8 cellular contexts compared by ENCODE assay signal in the genomic region with DNA sequence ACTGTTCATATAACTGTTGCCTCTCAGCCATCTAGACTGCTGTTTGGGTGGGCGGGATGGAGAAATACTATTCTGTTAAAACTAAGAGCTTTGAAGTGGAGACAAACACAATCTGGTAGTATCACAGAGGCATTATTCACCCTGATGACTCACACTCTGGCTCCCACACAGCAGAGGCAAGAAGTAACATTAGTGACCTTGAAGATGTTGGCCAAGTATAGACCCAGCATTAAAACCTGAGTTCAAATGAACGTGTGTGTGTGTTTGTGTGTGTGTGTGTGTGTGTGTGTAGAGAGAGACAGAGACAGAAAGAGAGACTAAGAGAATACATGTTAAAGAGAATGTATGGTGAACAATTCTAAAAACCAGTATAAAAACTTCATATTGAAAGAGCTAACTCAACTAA. TPM values are rescaled to one million over a fixed set of nuclear protein-coding genes. Genes with fewer than 3 reads are reported as not detected.
DNase-seq lines count a peak whose midpoint lies in the region; ATAC-seq and TF ChIP-seq lines count a peak whose summit lies in the region.

No MANE protein-coding gene starts in this region.

- CTCF ChIA-PET in HCT116 (lab: Charles Lee), result interaction anchor here (0.8 kb wide), 1 partner anchor 22 kb away, joined by 3 read pairs; a partner anchor contains a TSS
- CTCF ChIA-PET in T-cell (lab: Charles Lee), result interaction anchor here (0.6 to 2.0 kb wide), 4 partner anchors 9 to 1403 kb away, joined by 3 to 14 read pairs (median 4); a partner anchor contains a TSS

- in situ Hi-C loops in GM13977 (cut with MboI; ENCODE audit: low pct_unique_long_range_greater_than_20kb, low sequenced_read_pairs, unreplicated experiment), result no loop called here

- no peaks in the 10 kb centered on the region for H4K20me1 ChIP-seq in HCT116 (ENCODE audit: insufficient read depth)

- peaks cover 7 to 20% of the 10 kb centered on the region in 2 experiments; a peak in 3 of 4 replicates for H3K4me1 ChIP-seq in HCT116 (ENCODE audit: control insufficient read depth in 1 of 2, insufficient read depth in 2 of 2, low read length in 2 of 2)

- H2AFZ ChIP-seq in HCT116 (ENCODE audit: low read depth, low read length, poor library complexity, severe bottlenecking), result no peak overlapping the region

- no peaks in the 10 kb centered on the region for H3K36me3 Mint-ChIP-seq in T-cell

- no peaks in the 10 kb centered on the region for H3K9me2 ChIP-seq in HCT116 (ENCODE audit: insufficient read depth)

- H3K9me3 ChIP-seq in HCT116 (ENCODE audit: control insufficient read depth in 1 of 2, insufficient read depth in 1 of 2, low read depth in 1 of 2, low read length in 2 of 2), result no peaks in the 10 kb centered on the region

- no peak overlapping the region for H3K27ac ChIP-seq in HCT116 (ENCODE audit: low read depth, low read length)

- RAD21 ChIA-PET in HCT116 (lab: Charles Lee; ENCODE audit: low non-redundant PET in 1 of 2, low total read pairs in 2 of 2, uncharacterized antibody in 2 of 2, unreplicated experiment in 2 of 2), result no interaction called here

- peaks cover 0 to 3% (median 0%) of the 10 kb centered on the region in 3 donors for H3K9me3 Mint-ChIP-seq in T-cell

- no peaks in the 10 kb centered on the region for H3K79me2 ChIP-seq in HCT116 (ENCODE audit: insufficient read depth, low read length)

- H3K4me1 Mint-ChIP-seq in T-cell, result peaks cover 75 to 78% (median 77%) of the 10 kb centered on the region in 3 donors

- no peaks in the 10 kb centered on the region for H3K27me3 Mint-ChIP-seq in T-cell

- H3K27ac Mint-ChIP-seq in T-cell, result peak overlapping the region; percentile 99 to 100

- TF ChIP-seq CTCF in HCT116 (IDR thresholded peaks at IDR 0.05 in 2 of 3, conservative IDR thresholded peaks at IDR 0.05 in 1 of 3; ENCODE audit: borderline replicate concordance in 1 of 3, insufficient read depth in 1 of 3, low read depth in 2 of 3, low read length in 2 of 3) (no peak), GM13977 (IDR thresholded peaks at IDR 0.05; ENCODE audit: extremely low read depth, insufficient read depth, missing control alignments) (no peak)

- H3K36me3 ChIP-seq in HCT116 (ENCODE audit: control insufficient read depth in 1 of 2, insufficient read depth in 2 of 2, low read length in 2 of 2), result no peaks in the 10 kb centered on the region

- no peak overlapping the region for H3K4me3 ChIP-seq in HCT116 (replicated peaks in 1 of 2; ENCODE audit: low read depth in 1 of 2, low read length in 2 of 2)

- POLR2A ChIA-PET in HCT116 (lab: Charles Lee) (no interaction called here), T-cell (lab: Charles Lee) (interaction anchor here in 1 of 2 donors (0.6 to 1.1 kb wide), 3 partner anchors 9 to 688 kb away, joined by 3 to 6 read pairs (median 5); no protein-coding TSS in a partner anchor)

- peak overlapping the region; percentile 40 for H3K4me2 ChIP-seq in HCT116 (ENCODE audit: low read length)

- H3K9ac ChIP-seq in HCT116 (ENCODE audit: low read length), result no peak overlapping the region

- H3K4me3 Mint-ChIP-seq in T-cell, result peak overlapping the region; percentile 79 to 83 (median 80)

- ATAC-seq in HCT116 (peak; percentile 88), T-cell (replicated peaks in 1 of 4) (peak; percentile 43 to 80 (median 78)), HG02642 (IDR thresholded peaks at IDR 0.05; ENCODE audit: poor library complexity, unreplicated experiment) (no peak), GM21529 (IDR thresholded peaks at IDR 0.05; ENCODE audit: unreplicated experiment) (no peak), HG03460 (IDR thresholded peaks at IDR 0.05; ENCODE audit: unreplicated experiment) (no peak)

- no TSS peak for BruUV-seq in HCT116 (replicated peaks; lab: Mats Ljungman, UMichigan)

- peak; percentile 56 for DNase-seq in HCT116 (ENCODE audit: low read depth, low spot score)
- DNase-seq in T-cell, result peak in 11 of 34 experiments; percentile 3 to 46 (median 19)
- DNase-seq in amniotic epithelial cell (ENCODE audit: low read depth), result peak; percentile 96
- peak; percentile 79 for DNase-seq in non-pigmented ciliary epithelial cell (ENCODE audit: low read depth)
- no peak for DNase-seq in GM13977 (ENCODE audit: low spot score)

- no peak for TF ChIP-seq POLR2A in HCT116 (IDR thresholded peaks at IDR 0.05; ENCODE audit: borderline replicate concordance, extremely low read depth, insufficient read depth, insufficient read length)

- intact Hi-C loops in HCT116 (cut with micrococcal nuclease), result no loop called here

- H3K27me3 ChIP-seq in HCT116 (ENCODE audit: insufficient read depth, low read length), result no peaks in the 10 kb centered on the region

- TF ChIP-seq RAD21 in HCT116 (IDR thresholded peaks at IDR 0.05; ENCODE audit: low read depth), result peak; percentile 13; the same call in 1 of the 2 replicates

TF ChIP-seq in HCT116, 20 proteins besides CTCF, POLR2A, EP300 and RAD21:
- no peak for TF ChIP-seq ZNF274 (IDR thresholded peaks at IDR 0.05; ENCODE audit: low read depth, low read length)
- no peak for TF ChIP-seq ZFX (IDR thresholded peaks at IDR 0.05)
- TF ChIP-seq, protein P1, sequence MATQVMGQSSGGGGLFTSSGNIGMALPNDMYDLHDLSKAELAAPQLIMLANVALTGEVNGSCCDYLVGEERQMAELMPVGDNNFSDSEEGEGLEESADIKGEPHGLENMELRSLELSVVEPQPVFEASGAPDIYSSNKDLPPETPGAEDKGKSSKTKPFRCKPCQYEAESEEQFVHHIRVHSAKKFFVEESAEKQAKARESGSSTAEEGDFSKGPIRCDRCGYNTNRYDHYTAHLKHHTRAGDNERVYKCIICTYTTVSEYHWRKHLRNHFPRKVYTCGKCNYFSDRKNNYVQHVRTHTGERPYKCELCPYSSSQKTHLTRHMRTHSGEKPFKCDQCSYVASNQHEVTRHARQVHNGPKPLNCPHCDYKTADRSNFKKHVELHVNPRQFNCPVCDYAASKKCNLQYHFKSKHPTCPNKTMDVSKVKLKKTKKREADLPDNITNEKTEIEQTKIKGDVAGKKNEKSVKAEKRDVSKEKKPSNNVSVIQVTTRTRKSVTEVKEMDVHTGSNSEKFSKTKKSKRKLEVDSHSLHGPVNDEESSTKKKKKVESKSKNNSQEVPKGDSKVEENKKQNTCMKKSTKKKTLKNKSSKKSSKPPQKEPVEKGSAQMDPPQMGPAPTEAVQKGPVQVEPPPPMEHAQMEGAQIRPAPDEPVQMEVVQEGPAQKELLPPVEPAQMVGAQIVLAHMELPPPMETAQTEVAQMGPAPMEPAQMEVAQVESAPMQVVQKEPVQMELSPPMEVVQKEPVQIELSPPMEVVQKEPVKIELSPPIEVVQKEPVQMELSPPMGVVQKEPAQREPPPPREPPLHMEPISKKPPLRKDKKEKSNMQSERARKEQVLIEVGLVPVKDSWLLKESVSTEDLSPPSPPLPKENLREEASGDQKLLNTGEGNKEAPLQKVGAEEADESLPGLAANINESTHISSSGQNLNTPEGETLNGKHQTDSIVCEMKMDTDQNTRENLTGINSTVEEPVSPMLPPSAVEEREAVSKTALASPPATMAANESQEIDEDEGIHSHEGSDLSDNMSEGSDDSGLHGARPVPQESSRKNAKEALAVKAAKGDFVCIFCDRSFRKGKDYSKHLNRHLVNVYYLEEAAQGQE (IDR thresholded peaks at IDR 0.05; ENCODE audit: low read depth), result no peak
- peak; percentile 84 for TF ChIP-seq JUND (IDR thresholded peaks at IDR 0.05)
- TF ChIP-seq, protein P2, sequence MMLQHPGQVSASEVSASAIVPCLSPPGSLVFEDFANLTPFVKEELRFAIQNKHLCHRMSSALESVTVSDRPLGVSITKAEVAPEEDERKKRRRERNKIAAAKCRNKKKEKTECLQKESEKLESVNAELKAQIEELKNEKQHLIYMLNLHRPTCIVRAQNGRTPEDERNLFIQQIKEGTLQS (IDR thresholded peaks at IDR 0.05), result no peak
- no peak for TF ChIP-seq SIN3A (IDR thresholded peaks at IDR 0.05; ENCODE audit: low read depth)
- peak; percentile 43; the same call in 1 of the 2 replicates for TF ChIP-seq CBX3 (IDR thresholded peaks at IDR 0.05; ENCODE audit: low read depth)
- TF ChIP-seq CEBPB (IDR thresholded peaks at IDR 0.05; ENCODE audit: low read depth), result peak; percentile 52; the same call in 1 of the 2 replicates
- no peak for TF ChIP-seq ELF1 (IDR thresholded peaks at IDR 0.05; ENCODE audit: borderline replicate concordance, low read depth)
- no peak for TF ChIP-seq POLR2AphosphoS5 (IDR thresholded peaks at IDR 0.05; ENCODE audit: low read depth, low read length)
- peak; percentile 92 for TF ChIP-seq TCF7L2 (IDR thresholded peaks at IDR 0.05; ENCODE audit: borderline replicate concordance, extremely low read depth, insufficient read depth, insufficient read length)
- TF ChIP-seq, protein P3, sequence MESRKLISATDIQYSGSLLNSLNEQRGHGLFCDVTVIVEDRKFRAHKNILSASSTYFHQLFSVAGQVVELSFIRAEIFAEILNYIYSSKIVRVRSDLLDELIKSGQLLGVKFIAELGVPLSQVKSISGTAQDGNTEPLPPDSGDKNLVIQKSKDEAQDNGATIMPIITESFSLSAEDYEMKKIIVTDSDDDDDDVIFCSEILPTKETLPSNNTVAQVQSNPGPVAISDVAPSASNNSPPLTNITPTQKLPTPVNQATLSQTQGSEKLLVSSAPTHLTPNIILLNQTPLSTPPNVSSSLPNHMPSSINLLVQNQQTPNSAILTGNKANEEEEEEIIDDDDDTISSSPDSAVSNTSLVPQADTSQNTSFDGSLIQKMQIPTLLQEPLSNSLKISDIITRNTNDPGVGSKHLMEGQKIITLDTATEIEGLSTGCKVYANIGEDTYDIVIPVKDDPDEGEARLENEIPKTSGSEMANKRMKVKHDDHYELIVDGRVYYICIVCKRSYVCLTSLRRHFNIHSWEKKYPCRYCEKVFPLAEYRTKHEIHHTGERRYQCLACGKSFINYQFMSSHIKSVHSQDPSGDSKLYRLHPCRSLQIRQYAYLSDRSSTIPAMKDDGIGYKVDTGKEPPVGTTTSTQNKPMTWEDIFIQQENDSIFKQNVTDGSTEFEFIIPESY (IDR thresholded peaks at IDR 0.05; ENCODE audit: extremely low read depth, insufficient replicate concordance, low read length), result no peak
- TF ChIP-seq EZH2 (IDR thresholded peaks at IDR 0.05), result no peak
- TF ChIP-seq SP1 (IDR thresholded peaks at IDR 0.05; ENCODE audit: low read depth), result peak; percentile 66
- TF ChIP-seq SRF (IDR thresholded peaks at IDR 0.05; ENCODE audit: low read depth), result no peak
- no peak for TF ChIP-seq EZH2phosphoT487 (IDR thresholded peaks at IDR 0.05; ENCODE audit: borderline replicate concordance)
- peak; percentile 84 for TF ChIP-seq FOSL1 (IDR thresholded peaks at IDR 0.05; ENCODE audit: low read depth)
- TF ChIP-seq YY1 (IDR thresholded peaks at IDR 0.05; ENCODE audit: extremely low read depth, insufficient replicate concordance, low read depth, low read length), result peak; percentile 16
- TF ChIP-seq, protein P4, sequence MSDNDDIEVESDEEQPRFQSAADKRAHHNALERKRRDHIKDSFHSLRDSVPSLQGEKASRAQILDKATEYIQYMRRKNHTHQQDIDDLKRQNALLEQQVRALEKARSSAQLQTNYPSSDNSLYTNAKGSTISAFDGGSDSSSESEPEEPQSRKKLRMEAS (IDR thresholded peaks at IDR 0.05), result no peak
- TF ChIP-seq EGR1 (IDR thresholded peaks at IDR 0.05; ENCODE audit: low read depth), result peak; percentile 79

RNA-seq across cellular contexts. Expression of a gene that starts 22.5 kb away (rescaled TPM):
- 16.9 TPM for total RNA-seq in HCT116 (2021; ENCODE audit: unreplicated experiment)
- polyA plus RNA-seq in HCT116 (2012), result 13.5 and 14.3 TPM in 2 replicates
- 10 to 100 TPM; 18.3 to 31.5 (median 25.1) TPM for total RNA-seq in T-cell

Comparison
In these comparisons a context has a peak if more than half of its experiments do, and no peak if none do; other contexts are left out.
1. ATAC-seq: peak in HCT116 (single experiment) and T-cell (4 of 4); none in HG02642 (single experiment), GM21529 (single experiment) and HG03460 (single experiment).